ENCODE assay signal across 11 cellular contexts in the genomic region with DNA sequence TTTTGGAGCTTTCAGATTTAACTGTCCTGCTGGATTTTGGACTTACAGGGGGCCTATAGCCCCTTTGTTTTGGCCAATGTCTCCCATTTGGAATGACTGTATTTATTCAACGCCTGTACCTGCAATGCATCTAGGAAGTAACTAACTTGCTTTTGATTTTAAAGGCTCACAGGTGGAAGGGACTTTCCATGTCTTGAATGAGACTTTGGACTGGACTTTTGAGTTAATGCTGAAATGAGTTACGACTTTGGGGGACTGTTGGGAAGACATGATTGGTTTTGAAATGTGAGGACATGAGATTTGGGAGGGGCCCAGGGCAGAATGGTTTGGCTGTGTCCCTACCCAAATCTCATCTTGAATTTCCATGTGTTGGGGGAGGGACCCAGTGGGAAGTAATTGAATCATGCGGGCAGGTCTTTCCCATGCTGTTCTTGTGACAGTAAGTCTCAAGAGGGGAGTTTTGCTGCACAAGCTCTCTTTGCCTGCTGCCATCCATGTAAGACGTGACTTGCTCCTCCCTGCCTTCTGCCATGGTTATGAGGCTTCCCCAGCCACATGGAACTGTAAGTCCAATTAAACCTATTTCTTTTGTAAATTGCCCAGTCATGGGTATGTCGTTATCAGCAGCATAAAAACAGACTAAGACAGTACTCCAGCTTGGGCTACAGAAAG. TPM values are rescaled to one million over a fixed set of nuclear protein-coding genes. Genes with fewer than 3 reads are reported as not detected.
DNase-seq lines count a peak whose midpoint lies in the region; ATAC-seq and TF ChIP-seq lines count a peak whose summit lies in the region.
"Not testable (repeated sequence)": the region's sequence is repeated elsewhere in the genome, so short reads cannot be mapped to it uniquely, and the experiment has no call there.
"Had no signal": no experiment of that assay in that cellular context is flagged by ENCODE, and none has a peak within 500 bp of the region (broad histone marks: within the 10 kb centered on the region; RNA-seq: fewer than 3 reads in every experiment).

No MANE protein-coding gene starts in this region.

- H3K9me2 ChIP-seq in hepatocyte (replicated peaks; ENCODE audit: insufficient read depth) = not testable (repeated sequence)

- H3K79me2 ChIP-seq in hepatocyte = peaks cover 18% of the 10 kb centered on the region

- peaks cover 47% of the 10 kb centered on the region for H3K4me1 Mint-ChIP-seq in CD8-positive, alpha-beta T cell (ENCODE audit: low read depth)
- peaks cover 47% of the 10 kb centered on the region for H3K4me1 Mint-ChIP-seq in activated T-cell treated with anti-CD3 and anti-CD28 coated beads, Interleukin-2, amount 50 U/mL, for 24 hours (ENCODE audit: low read depth)
- H3K4me1 Mint-ChIP-seq in activated naive CD8-positive, alpha-beta T cell treated with anti-CD3 and anti-CD28 coated beads, Interleukin-2, amount 50 U/mL, for 24 hours = peaks cover 50% of the 10 kb centered on the region
- peaks cover 47 to 48% of the 10 kb centered on the region in 2 donors for H3K4me1 Mint-ChIP-seq in natural killer cell
- peaks cover 52% of the 10 kb centered on the region for H3K4me1 Mint-ChIP-seq in stimulated activated naive CD8-positive, alpha-beta T cell treated with anti-CD3 and anti-CD28 coated beads, Interleukin-15, Interleukin-2, amounts not matched to agents 100 ng/mL and 50 ng/mL, for 24 hours (ENCODE audit: low read depth)

- not testable (repeated sequence) for H2AFZ ChIP-seq in hepatocyte

- H4K20me1 ChIP-seq in hepatocyte (ENCODE audit: insufficient read depth, poor library complexity, severe bottlenecking) = not testable (repeated sequence)

- not testable (repeated sequence) for H3K4me2 ChIP-seq in hepatocyte

- H3K4me3 ChIP-seq in CD8-positive, alpha-beta T cell (ENCODE audit: low read depth, low read length); HEK293 (ENCODE audit: low read depth, low read length); hepatocyte; liver (ENCODE audit: low read depth in 1 of 3, low read length in 3 of 3): not testable (repeated sequence)

- not testable (repeated sequence) for ATAC-seq in CD8-positive, alpha-beta T cell; activated naive CD8-positive, alpha-beta T cell treated with anti-CD3 and anti-CD28 coated beads, Interleukin-2, amount 50 U/mL, for 24 hours; natural killer cell

- H3K27me3 ChIP-seq in CD8-positive, alpha-beta T cell (ENCODE audit: insufficient read depth, low read length); hepatocyte; liver (ENCODE audit: control insufficient read depth in 4 of 4, insufficient read depth in 4 of 4, low read length in 3 of 4): not testable (repeated sequence)

- TF ChIP-seq CTCF in CD8-positive, alpha-beta T cell (IDR thresholded peaks at IDR 0.05); HEK293 (tag by site-specific recombination; IDR thresholded peaks at IDR 0.05); hepatocyte (IDR thresholded peaks at IDR 0.05; ENCODE audit: poor library complexity); liver (IDR thresholded peaks at IDR 0.05; ENCODE audit: low read depth, low read length, missing input control); natural killer cell (IDR thresholded peaks at IDR 0.05): not testable (repeated sequence)

- H3K27ac ChIP-seq in CD8-positive, alpha-beta T cell (ENCODE audit: low read depth, low read length); HEK293 (ENCODE audit: extremely low read depth, low read depth, low read length); hepatocyte; liver (ENCODE audit: low read depth in 1 of 2, low read length in 2 of 2): not testable (repeated sequence)

- not testable (repeated sequence) for H3K9me3 Mint-ChIP-seq in CD8-positive, alpha-beta T cell; activated T-cell treated with anti-CD3 and anti-CD28 coated beads, Interleukin-2, amount 50 U/mL, for 24 hours; activated naive CD8-positive, alpha-beta T cell treated with anti-CD3 and anti-CD28 coated beads, Interleukin-2, amount 50 U/mL, for 24 hours; natural killer cell; stimulated activated naive CD8-positive, alpha-beta T cell treated with anti-CD3 and anti-CD28 coated beads, Interleukin-15, Interleukin-2, amounts not matched to agents 100 ng/mL and 50 ng/mL, for 24 hours

- TF ChIP-seq RAD21 in liver (IDR thresholded peaks at IDR 0.05) = not testable (repeated sequence)

- POLR2A ChIA-PET in CD8-positive, alpha-beta T cell (lab: Charles Lee); HEK293 (lab: Yijun Ruan, JAX): not testable (repeated sequence)

- H3K36me3 Mint-ChIP-seq in CD8-positive, alpha-beta T cell = peaks cover 42% of the 10 kb centered on the region
- peaks cover 41% of the 10 kb centered on the region for H3K36me3 Mint-ChIP-seq in activated T-cell treated with anti-CD3 and anti-CD28 coated beads, Interleukin-2, amount 50 U/mL, for 24 hours (ENCODE audit: low read depth)
- H3K36me3 Mint-ChIP-seq in activated naive CD8-positive, alpha-beta T cell treated with anti-CD3 and anti-CD28 coated beads, Interleukin-2, amount 50 U/mL, for 24 hours (ENCODE audit: low read depth) = peaks cover 20% of the 10 kb centered on the region
- H3K36me3 Mint-ChIP-seq in natural killer cell = not testable (repeated sequence)
- H3K36me3 Mint-ChIP-seq in stimulated activated naive CD8-positive, alpha-beta T cell treated with anti-CD3 and anti-CD28 coated beads, Interleukin-15, Interleukin-2, amounts not matched to agents 100 ng/mL and 50 ng/mL, for 24 hours (ENCODE audit: low read depth) = peaks cover 21% of the 10 kb centered on the region

- 97% methylated on average over 5 of the region's 5 CpGs for WGBS in hepatocyte (ENCODE audit: low lambda C conversion rate, missing lambda C conversion rate)
- WGBS in liver = 71% methylated on average over 5 of the region's 5 CpGs

- CTCF ChIA-PET in CD8-positive, alpha-beta T cell (lab: Charles Lee) = interaction anchor here (1.5 kb wide), 1 partner anchor 10 kb away, joined by 3 read pairs; no protein-coding TSS in a partner anchor
- CTCF ChIA-PET in HEK293 (lab: Yijun Ruan, JAX) = interaction anchor here (0.6 kb wide), 1 partner anchor 53 kb away, joined by 7 read pairs; no protein-coding TSS in a partner anchor

- H3K4me1 ChIP-seq in CD8-positive, alpha-beta T cell (ENCODE audit: insufficient read depth, low read length) = peaks cover 16% of the 10 kb centered on the region
- H3K4me1 ChIP-seq in HEK293 (ENCODE audit: control insufficient read depth, insufficient read depth, low read length); hepatocyte (ENCODE audit: insufficient read depth); liver (ENCODE audit: control insufficient read depth in 4 of 4, insufficient read depth in 4 of 4, low read length in 3 of 4): not testable (repeated sequence)

- intact Hi-C loops in CD8-positive, alpha-beta T cell (cut with DNase I, micrococcal nuclease) = loop anchor here in 1 of 2 experiments (5.0 kb wide), 1 partner anchor 67 kb away; no protein-coding TSS in a partner anchor
- intact Hi-C loops in natural killer cell (cut with micrococcal nuclease) = loop anchor here (10.0 kb wide), 1 partner anchor 55 kb away; no protein-coding TSS in a partner anchor

- DNase-seq in CD8-positive, alpha-beta T cell; activated T-cell treated with anti-CD3 and anti-CD28 coated beads, Interleukin-2, amount 50 U/mL, for 24 hours; activated naive CD8-positive, alpha-beta T cell treated with anti-CD3 and anti-CD28 coated beads, Interleukin-2, amount 50 U/mL, for 24 hours; natural killer cell: not testable (repeated sequence)
- DNase-seq in hepatocyte (ENCODE audit: low spot score) = peak; percentile 3

- H3K36me3 ChIP-seq in CD8-positive, alpha-beta T cell (ENCODE audit: insufficient read depth, low read length); HEK293 (ENCODE audit: control insufficient read depth in 2 of 2, insufficient read depth in 1 of 2, low read length in 2 of 2); hepatocyte (replicated peaks; ENCODE audit: insufficient read depth, low read depth); liver (ENCODE audit: control insufficient read depth in 4 of 4, insufficient read depth in 3 of 4, low read depth in 1 of 4, low read length in 3 of 4): not testable (repeated sequence)

- not testable (repeated sequence) for H3K9ac ChIP-seq in liver (ENCODE audit: low read depth in 1 of 2, low read length in 2 of 2)

- peak overlapping the region; percentile 80 for H3K27ac Mint-ChIP-seq in CD8-positive, alpha-beta T cell
- peak overlapping the region; percentile 3 for H3K27ac Mint-ChIP-seq in activated T-cell treated with anti-CD3 and anti-CD28 coated beads, Interleukin-2, amount 50 U/mL, for 24 hours
- H3K27ac Mint-ChIP-seq in activated naive CD8-positive, alpha-beta T cell treated with anti-CD3 and anti-CD28 coated beads, Interleukin-2, amount 50 U/mL, for 24 hours = peak overlapping the region; percentile 67
- peak overlapping the region; percentile 39 to 74 for H3K27ac Mint-ChIP-seq in natural killer cell
- peak overlapping the region; percentile 26 for H3K27ac Mint-ChIP-seq in stimulated activated naive CD8-positive, alpha-beta T cell treated with anti-CD3 and anti-CD28 coated beads, Interleukin-15, Interleukin-2, amounts not matched to agents 100 ng/mL and 50 ng/mL, for 24 hours

- not testable (repeated sequence) for H3K27me3 Mint-ChIP-seq in CD8-positive, alpha-beta T cell (ENCODE audit: low read depth); activated T-cell treated with anti-CD3 and anti-CD28 coated beads, Interleukin-2, amount 50 U/mL, for 24 hours; activated naive CD8-positive, alpha-beta T cell treated with anti-CD3 and anti-CD28 coated beads, Interleukin-2, amount 50 U/mL, for 24 hours; natural killer cell (ENCODE audit: low read depth in 2 of 2); stimulated activated naive CD8-positive, alpha-beta T cell treated with anti-CD3 and anti-CD28 coated beads, Interleukin-15, Interleukin-2, amounts not matched to agents 100 ng/mL and 50 ng/mL, for 24 hours

- H3K4me3 Mint-ChIP-seq in CD8-positive, alpha-beta T cell; activated T-cell treated with anti-CD3 and anti-CD28 coated beads, Interleukin-2, amount 50 U/mL, for 24 hours; activated naive CD8-positive, alpha-beta T cell treated with anti-CD3 and anti-CD28 coated beads, Interleukin-2, amount 50 U/mL, for 24 hours; natural killer cell; stimulated activated naive CD8-positive, alpha-beta T cell treated with anti-CD3 and anti-CD28 coated beads, Interleukin-15, Interleukin-2, amounts not matched to agents 100 ng/mL and 50 ng/mL, for 24 hours: not testable (repeated sequence)

- H3K9me3 ChIP-seq in CD8-positive, alpha-beta T cell (ENCODE audit: low read length); HEK293 (ENCODE audit: control insufficient read depth, insufficient read depth, low read depth, low read length); hepatocyte (ENCODE audit: low read depth); liver (ENCODE audit: control insufficient read depth in 4 of 4, low read length in 3 of 4): not testable (repeated sequence)

RNA-seq across cellular contexts. Expression of gene PPIAL4G, which starts 43.3 kb away (rescaled TPM):
- under 1 TPM; 0.11 to 0.25 TPM for total RNA-seq in CD8-positive, alpha-beta T cell
- total RNA-seq in hepatocyte (0.07 TPM in 1 of 2 replicates, not detected in the other), liver (under 1 TPM in 1 of 2 donors, not detected in 1; 0.17 TPM), natural killer cell (under 1 TPM; 0.33 to 0.50 (median 0.43) TPM)
- polyA plus RNA-seq in hepatocyte (0.10 TPM in 1 of 2 replicates, not detected in the other), liver (not detected)
- total RNA-seq: Caco-2, Daoy had no signal
- polyA plus RNA-seq: IgD-negative memory B cell had no signal

Comparison
In these comparisons a context has a peak if more than half of its experiments do, and no peak if none do; other contexts are left out.
1. H3K27ac Mint-ChIP-seq: peak in every context shown above with its lines; median percentile 80 in CD8-positive, alpha-beta T cell; 67 in activated naive CD8-positive, alpha-beta T cell treated with anti-CD3 and anti-CD28 coated beads, Interleukin-2, amount 50 U/mL, for 24 hours; 56 in natural killer cell; 26 in stimulated activated naive CD8-positive, alpha-beta T cell treated with anti-CD3 and anti-CD28 coated beads, Interleukin-15, Interleukin-2, amounts not matched to agents 100 ng/mL and 50 ng/mL, for 24 hours; 3 in activated T-cell treated with anti-CD3 and anti-CD28 coated beads, Interleukin-2, amount 50 U/mL, for 24 hours.